In the genomic region with DNA sequence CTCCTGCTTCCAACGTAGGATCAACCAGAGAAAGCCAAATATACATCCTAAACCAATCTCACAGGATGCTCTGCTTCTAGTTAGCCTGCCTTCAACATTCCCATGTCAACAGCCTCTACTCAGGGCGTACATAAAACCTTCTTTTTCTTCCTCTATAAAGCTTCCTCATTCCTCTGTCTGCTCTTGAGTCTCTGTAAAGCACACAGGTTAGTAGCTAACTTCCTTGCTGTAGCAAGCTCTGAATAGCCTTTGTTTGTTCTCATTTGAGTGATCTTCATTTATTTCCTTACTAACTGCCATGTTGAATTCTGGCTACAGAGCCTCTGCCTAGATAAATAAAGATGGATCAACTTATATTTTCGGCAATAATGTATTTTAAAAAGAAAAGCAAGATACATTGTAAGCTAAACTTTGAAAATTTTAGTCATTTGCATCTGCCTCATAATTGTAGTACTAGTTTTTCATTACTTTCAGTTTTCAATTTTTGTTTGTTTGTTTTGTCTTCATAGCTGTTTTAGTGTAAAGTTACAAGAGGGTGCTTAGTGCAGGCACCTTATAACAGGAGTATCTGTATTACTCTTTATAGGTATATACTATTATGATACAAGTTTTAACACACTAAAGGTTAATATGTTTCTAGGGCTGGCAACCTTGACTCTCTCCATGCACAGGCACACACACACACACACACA, we compare ENCODE assay signal across 11 cellular contexts.
A peak's percentile ranks its signal among the peaks of the same experiment; 100 is the strongest.
DNase-seq lines count a peak whose midpoint lies in the region; ATAC-seq lines count a peak whose summit lies in the region.
"Had no signal": no experiment of that assay in that cellular context is flagged by ENCODE, and none has a peak within 500 bp of the region (broad histone marks: within the 10 kb centered on the region; RNA-seq: fewer than 3 reads in every experiment).

No MANE protein-coding gene starts in this region.

- H3K79me1 ChIP-seq in neuronal stem cell (ENCODE audit: low read depth, low read length), result no peaks in the 10 kb centered on the region

- no peaks in the 10 kb centered on the region for H3K27me3 Mint-ChIP-seq in activated CD4-positive, alpha-beta memory T cell treated with anti-CD3 and anti-CD28 coated beads for 36 hours

- no peak overlapping the region for H2BK12ac ChIP-seq in neuronal stem cell (ENCODE audit: low read length)

- no peaks in the 10 kb centered on the region for H3K4me1 Mint-ChIP-seq in activated CD4-positive, alpha-beta memory T cell treated with anti-CD3 and anti-CD28 coated beads for 36 hours (ENCODE audit: low read depth)

- no peak overlapping the region for H3K4me2 ChIP-seq in neuronal stem cell (ENCODE audit: insufficient read depth, low read length, poor library complexity, severe bottlenecking)

- H3K23ac ChIP-seq in neuronal stem cell (ENCODE audit: low read depth, low read length, poor library complexity), result no peak overlapping the region

- no peak overlapping the region for H3K4ac ChIP-seq in neuronal stem cell (ENCODE audit: low read length)

- H3K4me1 ChIP-seq in HUES64 (ENCODE audit: insufficient read depth, low read length) (peaks cover 52% of the 10 kb centered on the region), neuronal stem cell (ENCODE audit: control insufficient read depth in 2 of 2, insufficient read depth in 1 of 2, low read depth in 1 of 2, low read length in 2 of 2) (peaks cover 7 to 13% of the 10 kb centered on the region in 2 donors)
- H3K4me1 ChIP-seq: upper lobe of left lung had no signal

- peak; percentile 62 for ATAC-seq in HG02678 (IDR thresholded peaks at IDR 0.05; ENCODE audit: unreplicated experiment)

- intact Hi-C loops in activated CD4-positive, alpha-beta memory T cell treated with anti-CD3 and anti-CD28 coated beads for 36 hours (cut with micrococcal nuclease), result no loop called here

- no peaks in the 10 kb centered on the region for H3K9me3 ChIP-seq in HUES64 (ENCODE audit: insufficient read depth, low read depth, low read length)
- no peaks in the 10 kb centered on the region for H3K9me3 ChIP-seq in neuronal stem cell (replicated peaks in 1 of 2; ENCODE audit: control insufficient read depth in 2 of 2, insufficient read depth in 1 of 2, low read depth in 1 of 2, low read length in 2 of 2)
- H3K9me3 ChIP-seq: upper lobe of left lung had no signal

- H3K27me3 ChIP-seq in HUES64 (ENCODE audit: insufficient read depth, low read length) (no peaks in the 10 kb centered on the region), neuronal stem cell (ENCODE audit: control insufficient read depth in 3 of 3, insufficient read depth in 3 of 3, low read depth in 1 of 3, low read length in 3 of 3) (no peaks in the 10 kb centered on the region)
- H3K27me3 ChIP-seq: upper lobe of left lung had no signal

- 84% methylated on average over 2 of the region's 3 CpGs for WGBS in HUES64
- WGBS in neuronal stem cell (ENCODE audit: extremely low coverage in 2 of 2, insufficient read length in 2 of 2, insufficient replicate concordance in 1 of 2), 2 donors, result no CpG with 5 or more reads among the region's 3 CpGs

- H2BK15ac ChIP-seq in neuronal stem cell (ENCODE audit: low read length), result no peak overlapping the region

- H3K36me3 ChIP-seq in HUES64 (ENCODE audit: insufficient read depth, low read length), result no peaks in the 10 kb centered on the region
- H3K36me3 ChIP-seq in neuronal stem cell (replicated peaks in 1 of 2; ENCODE audit: control insufficient read depth in 2 of 2, insufficient read depth in 2 of 2, low read length in 2 of 2), result no peaks in the 10 kb centered on the region
- H3K36me3 ChIP-seq: upper lobe of left lung had no signal

- peak overlapping the region; percentile 38; the same call in 1 of the 2 replicates for H3K27ac ChIP-seq in HUES64 (ENCODE audit: low read depth, low read length)
- no peak overlapping the region for H3K27ac ChIP-seq in neuronal stem cell (replicated peaks; ENCODE audit: low read length)
- H3K27ac ChIP-seq: upper lobe of left lung had no signal

- peak overlapping the region; percentile 81 for H2AFZ ChIP-seq in neuronal stem cell (ENCODE audit: low read length)

- CTCF ChIA-PET in activated CD4-positive, alpha-beta memory T cell treated with anti-CD3 and anti-CD28 coated beads for 36 hours (lab: Charles Lee), result no interaction called here

- DNase-seq in NCI-H510A treated with DMSO at 0.1 percent for 48 hours (lab: John Stamatoyannopoulos, UW), result peak; percentile 38
- DNase-seq in NCI-H510A (lab: John Stamatoyannopoulos, UW), result no peak
- no peak for DNase-seq in neuronal stem cell (ENCODE audit: low spot score)
- no peak for DNase-seq in G401 (ENCODE audit: low spot score)
- DNase-seq in activated CD4-positive, alpha-beta memory T cell treated with anti-CD3 and anti-CD28 coated beads for 36 hours, result no peak
- DNase-seq in NCI-H1092 treated with DMSO at 0.1 percent for 48 hours (lab: John Stamatoyannopoulos, UW), result no peak
- DNase-seq: activated gamma-delta T cell, NCI-H226, upper lobe of left lung had no signal

- H3K4me3 ChIP-seq in HUES64 (ENCODE audit: low read length), result no peak overlapping the region
- H3K4me3 ChIP-seq in neuronal stem cell (ENCODE audit: low read length in 2 of 2), result no peak overlapping the region
- H3K4me3 ChIP-seq: upper lobe of left lung had no signal

- H2AK5ac ChIP-seq in neuronal stem cell (ENCODE audit: low read depth, low read length), result no peak overlapping the region

- H3K36me3 Mint-ChIP-seq in activated CD4-positive, alpha-beta memory T cell treated with anti-CD3 and anti-CD28 coated beads for 36 hours, result no peaks in the 10 kb centered on the region

- H3K9me3 Mint-ChIP-seq in activated CD4-positive, alpha-beta memory T cell treated with anti-CD3 and anti-CD28 coated beads for 36 hours, result peaks cover 3% of the 10 kb centered on the region

- POLR2A ChIA-PET in activated CD4-positive, alpha-beta memory T cell treated with anti-CD3 and anti-CD28 coated beads for 36 hours (lab: Charles Lee), result no interaction called here

- no peak overlapping the region for H3K14ac ChIP-seq in neuronal stem cell (ENCODE audit: low read length)

- in situ Hi-C loops in G401 (cut with HindIII; ENCODE audit: low sequenced_read_pairs), result no loop called here

- H3K9ac ChIP-seq in HUES64 (ENCODE audit: low read depth, low read length) (no peak overlapping the region), neuronal stem cell (ENCODE audit: low read depth, low read length, poor library complexity) (no peak overlapping the region)

- H3K18ac ChIP-seq in neuronal stem cell (ENCODE audit: low read length), result no peak overlapping the region

- H2BK120ac ChIP-seq in neuronal stem cell (ENCODE audit: low read depth, low read length), result no peak overlapping the region

- no peak overlapping the region for H3K27ac Mint-ChIP-seq in activated CD4-positive, alpha-beta memory T cell treated with anti-CD3 and anti-CD28 coated beads for 36 hours

- no peak overlapping the region for H3K4me3 Mint-ChIP-seq in activated CD4-positive, alpha-beta memory T cell treated with anti-CD3 and anti-CD28 coated beads for 36 hours

- no peak overlapping the region for H2BK5ac ChIP-seq in neuronal stem cell (ENCODE audit: low read length)

- H4K8ac ChIP-seq in neuronal stem cell (ENCODE audit: low read depth, low read length), result no peak overlapping the region

- no peak overlapping the region for H4K91ac ChIP-seq in neuronal stem cell (ENCODE audit: low read depth, low read length, poor library complexity)
